1 cellular context compared by ENCODE assay signal in genomic region chr3:23650371-23651140, GRCh38.
TF ChIP-seq lines count a peak whose summit lies in the region.

No MANE protein-coding gene starts in this region.

TF ChIP-seq in HEK293, 187 proteins besides CTCF, POLR2A, EP300 and RAD21 (continued from another document):
- TF ChIP-seq ZNF692 (tag by site-specific recombination; IDR thresholded peaks at IDR 0.05) (peak; percentile 55; the same call in 1 of the 2 replicates), ZNF184 (tag by site-specific recombination; IDR thresholded peaks at IDR 0.05) (peak; percentile 60; the same call in 1 of the 2 replicates), ZNF843 (tag by site-specific recombination; IDR thresholded peaks at IDR 0.05) (0 out of 2 replicates have a peak, but pooled peaks have one; percentile 24), ZFP69B (tag by site-specific recombination; IDR thresholded peaks at IDR 0.05) (peak; percentile 32; the same call in 1 of the 2 replicates), ZNF600 (tag by site-specific recombination; IDR thresholded peaks at IDR 0.05) (peak; percentile 46; the same call in 1 of the 2 replicates), ATF2 (tag by site-specific recombination; IDR thresholded peaks at IDR 0.05; ENCODE audit: low read depth) (peak; percentile 34; the same call in 1 of the 2 replicates), ZBTB26 (tag by site-specific recombination; optimal IDR thresholded peaks at IDR 0.05) (no peak), ZBTB21 (tag by site-specific recombination; IDR thresholded peaks at IDR 0.05) (peak; percentile 37; the same call in 1 of the 2 replicates), ZBTB20 (tag by site-specific recombination; IDR thresholded peaks at IDR 0.05) (peak; percentile 85), ZNF518A (tag by site-specific recombination; conservative IDR thresholded peaks at IDR 0.05; ENCODE audit: low read depth) (peak; percentile 31; the same call in 1 of the 2 replicates), KLF17 (tag by site-specific recombination; IDR thresholded peaks at IDR 0.05) (0 out of 2 replicates have a peak, but pooled peaks have one; percentile 20), ZNF670 (tag by site-specific recombination; IDR thresholded peaks at IDR 0.05; ENCODE audit: low read depth) (no peak), HOXC10 (CRISPR knock-in tag; IDR thresholded peaks at IDR 0.05) (no peak), ZNF473 (tag by site-specific recombination; IDR thresholded peaks at IDR 0.05) (no peak)
